ENCODE assay signal across 19 cellular contexts in genomic region chr10:126222736-126223511, GRCh38.
A peak's percentile ranks its signal among the peaks of the same experiment; 100 is the strongest.
DNase-seq lines count a peak whose midpoint lies in the region; ATAC-seq, FAIRE-seq and TF ChIP-seq lines count a peak whose summit lies in the region.
"Had no signal": no experiment of that assay in that cellular context is flagged by ENCODE, and none has a peak within 500 bp of the region (broad histone marks: within the 10 kb centered on the region; RNA-seq: fewer than 3 reads in every experiment).

No MANE protein-coding gene starts in this region.

- DNase-seq in HCEC 1CT (peak; percentile 33), astrocyte (ENCODE audit: low read depth) (peak; percentile 78), foreskin fibroblast (peak; percentile 30 to 69), cerebellum (ENCODE audit: low spot score) (no peak)
- no peak for DNase-seq in activated naive CD4-positive, alpha-beta T cell treated with anti-CD3 and anti-CD28 coated beads, Interleukin-2, amount 10 ng/mL, durations not matched to agents 7 days and 5 days
- DNase-seq in activated T-helper 2 cell treated with anti-CD3 and anti-CD28 coated beads, Interferon-gamma antibody, Interleukin-2, Interleukin-4, amounts not matched to agents 10 μg/mL and 5 μg/mL and 100 μg/mL, durations not matched to agents 14 hours and 24 hours and 36 hours (ENCODE audit: low spot score) = no peak
- DNase-seq: activated naive CD8-positive, alpha-beta T cell treated with anti-CD3 and anti-CD28 coated beads, Interleukin-2, amount 50 U/mL, for 24 hours; NCI-H1436 treated with DMSO at 0.1 percent for 48 hours; NCI-H82; occipital lobe; sigmoid colon; stimulated activated CD4-positive, alpha-beta T cell treated with anti-CD3 and anti-CD28 coated beads, Interleukin-2, amount 100 ng/mL, for 48 hours had no signal

- no peaks in the 10 kb centered on the region for H3K9me3 Mint-ChIP-seq in astrocyte (ENCODE audit: unreplicated experiment)
- H3K9me3 Mint-ChIP-seq in activated naive CD4-positive, alpha-beta T cell treated with anti-CD3 and anti-CD28 coated beads, Interleukin-2, amount 10 ng/mL, durations not matched to agents 7 days and 5 days = no peaks in the 10 kb centered on the region
- no peaks in the 10 kb centered on the region for H3K9me3 Mint-ChIP-seq in activated T-helper 2 cell treated with anti-CD3 and anti-CD28 coated beads, Interferon-gamma antibody, Interleukin-2, Interleukin-4, amounts not matched to agents 10 μg/mL and 5 μg/mL and 100 μg/mL, durations not matched to agents 14 hours and 24 hours and 36 hours
- H3K9me3 Mint-ChIP-seq: activated naive CD8-positive, alpha-beta T cell treated with anti-CD3 and anti-CD28 coated beads, Interleukin-2, amount 50 U/mL, for 24 hours; T-helper 2 cell treated with Interferon-gamma antibody and Interleukin-4, amounts not matched to agents 5 μg/mL and 100 μg/mL, for 36 hours had no signal

- peak overlapping the region; percentile 10 for H3K4me2 ChIP-seq in astrocyte (ENCODE audit: low read length)
- H3K4me2 ChIP-seq in skeletal muscle satellite cell (ENCODE audit: low read length) = peak overlapping the region; percentile 33

- H3K4me1 Mint-ChIP-seq in astrocyte (ENCODE audit: low read depth, unreplicated experiment) = peaks cover 22% of the 10 kb centered on the region
- no peaks in the 10 kb centered on the region for H3K4me1 Mint-ChIP-seq in activated naive CD4-positive, alpha-beta T cell treated with anti-CD3 and anti-CD28 coated beads, Interleukin-2, amount 10 ng/mL, durations not matched to agents 7 days and 5 days
- H3K4me1 Mint-ChIP-seq in activated T-helper 2 cell treated with anti-CD3 and anti-CD28 coated beads, Interferon-gamma antibody, Interleukin-2, Interleukin-4, amounts not matched to agents 10 μg/mL and 5 μg/mL and 100 μg/mL, durations not matched to agents 14 hours and 24 hours and 36 hours (ENCODE audit: low read depth) = no peaks in the 10 kb centered on the region
- H3K4me1 Mint-ChIP-seq: activated naive CD8-positive, alpha-beta T cell treated with anti-CD3 and anti-CD28 coated beads, Interleukin-2, amount 50 U/mL, for 24 hours; B cell had no signal

- intact Hi-C loops in activated T-helper 2 cell treated with anti-CD3 and anti-CD28 coated beads, Interferon-gamma antibody, Interleukin-2, Interleukin-4, amounts not matched to agents 10 μg/mL and 5 μg/mL and 100 μg/mL, durations not matched to agents 14 hours and 24 hours and 36 hours (cut with micrococcal nuclease) = no loop called here

- peaks cover 87% of the 10 kb centered on the region for H3K79me2 ChIP-seq in astrocyte (ENCODE audit: insufficient read depth, low read length)

- peaks cover 27% of the 10 kb centered on the region for H3K4me1 ChIP-seq in astrocyte (ENCODE audit: insufficient read depth, low read length)
- peaks cover 33% of the 10 kb centered on the region for H3K4me1 ChIP-seq in skeletal muscle satellite cell (ENCODE audit: control insufficient read depth, insufficient read depth, low read length)
- H3K4me1 ChIP-seq: sigmoid colon had no signal

- H3K4me3 Mint-ChIP-seq in astrocyte (ENCODE audit: unreplicated experiment) = no peak overlapping the region
- H3K4me3 Mint-ChIP-seq in activated naive CD4-positive, alpha-beta T cell treated with anti-CD3 and anti-CD28 coated beads, Interleukin-2, amount 10 ng/mL, durations not matched to agents 7 days and 5 days = no peak overlapping the region
- no peak overlapping the region for H3K4me3 Mint-ChIP-seq in activated T-helper 2 cell treated with anti-CD3 and anti-CD28 coated beads, Interferon-gamma antibody, Interleukin-2, Interleukin-4, amounts not matched to agents 10 μg/mL and 5 μg/mL and 100 μg/mL, durations not matched to agents 14 hours and 24 hours and 36 hours (ENCODE audit: low read depth)
- H3K4me3 Mint-ChIP-seq: activated naive CD8-positive, alpha-beta T cell treated with anti-CD3 and anti-CD28 coated beads, Interleukin-2, amount 50 U/mL, for 24 hours; B cell; T-helper 2 cell treated with Interferon-gamma antibody and Interleukin-4, amounts not matched to agents 5 μg/mL and 100 μg/mL, for 36 hours had no signal

- peak overlapping the region; percentile 8 for H3K9ac ChIP-seq in astrocyte (ENCODE audit: low read length)
- H3K9ac ChIP-seq in skeletal muscle satellite cell (ENCODE audit: low read depth, low read length) = peak overlapping the region; percentile 67

- no peak for ATAC-seq in HG03342 (IDR thresholded peaks at IDR 0.05; ENCODE audit: unreplicated experiment)
- ATAC-seq: activated naive CD8-positive, alpha-beta T cell treated with anti-CD3 and anti-CD28 coated beads, Interleukin-2, amount 50 U/mL, for 24 hours had no signal

- peak; percentile 39 for FAIRE-seq in astrocyte (lab: Jason Lieb, UNC)
- FAIRE-seq: colon, endometrium, frontal cortex had no signal

- peaks cover 10% of the 10 kb centered on the region for H3K36me3 Mint-ChIP-seq in astrocyte (ENCODE audit: low read depth, unreplicated experiment)
- no peaks in the 10 kb centered on the region for H3K36me3 Mint-ChIP-seq in activated naive CD4-positive, alpha-beta T cell treated with anti-CD3 and anti-CD28 coated beads, Interleukin-2, amount 10 ng/mL, durations not matched to agents 7 days and 5 days
- H3K36me3 Mint-ChIP-seq in activated T-helper 2 cell treated with anti-CD3 and anti-CD28 coated beads, Interferon-gamma antibody, Interleukin-2, Interleukin-4, amounts not matched to agents 10 μg/mL and 5 μg/mL and 100 μg/mL, durations not matched to agents 14 hours and 24 hours and 36 hours (ENCODE audit: low read depth) = no peaks in the 10 kb centered on the region

- H2AFZ ChIP-seq in astrocyte (ENCODE audit: low read depth, low read length) = no peak overlapping the region

- H3K36me3 ChIP-seq in astrocyte (ENCODE audit: insufficient read depth, low read length) (peaks cover 2% of the 10 kb centered on the region), skeletal muscle satellite cell (ENCODE audit: insufficient read depth, low read length) (no peaks in the 10 kb centered on the region)
- H3K36me3 ChIP-seq: sigmoid colon had no signal

- no peaks in the 10 kb centered on the region for H3K27me3 ChIP-seq in astrocyte (ENCODE audit: insufficient read depth, low read length)
- H3K27me3 ChIP-seq in skeletal muscle satellite cell (ENCODE audit: control insufficient read depth, insufficient read depth, low read length) = no peaks in the 10 kb centered on the region
- H3K27me3 ChIP-seq: sigmoid colon had no signal

- H3K9me3 ChIP-seq in astrocyte (ENCODE audit: insufficient read depth, low read depth, low read length) = no peaks in the 10 kb centered on the region
- no peaks in the 10 kb centered on the region for H3K9me3 ChIP-seq in skeletal muscle satellite cell (replicated peaks; ENCODE audit: low read length)
- H3K9me3 ChIP-seq: sigmoid colon had no signal

- no peaks in the 10 kb centered on the region for H4K20me1 ChIP-seq in astrocyte (ENCODE audit: insufficient read depth, low read length)

- no peak overlapping the region for H3K27ac Mint-ChIP-seq in astrocyte (ENCODE audit: unreplicated experiment)
- no peak overlapping the region for H3K27ac Mint-ChIP-seq in activated naive CD4-positive, alpha-beta T cell treated with anti-CD3 and anti-CD28 coated beads, Interleukin-2, amount 10 ng/mL, durations not matched to agents 7 days and 5 days
- no peak overlapping the region for H3K27ac Mint-ChIP-seq in activated T-helper 2 cell treated with anti-CD3 and anti-CD28 coated beads, Interferon-gamma antibody, Interleukin-2, Interleukin-4, amounts not matched to agents 10 μg/mL and 5 μg/mL and 100 μg/mL, durations not matched to agents 14 hours and 24 hours and 36 hours
- H3K27ac Mint-ChIP-seq: activated naive CD8-positive, alpha-beta T cell treated with anti-CD3 and anti-CD28 coated beads, Interleukin-2, amount 50 U/mL, for 24 hours; B cell; T-helper 2 cell treated with Interferon-gamma antibody and Interleukin-4, amounts not matched to agents 5 μg/mL and 100 μg/mL, for 36 hours had no signal

- H3K4me3 ChIP-seq in astrocyte (ENCODE audit: insufficient read depth, low read depth, low read length) (no peak overlapping the region), foreskin fibroblast (ENCODE audit: low read depth in 1 of 2, low read length in 2 of 2) (no peak overlapping the region), skeletal muscle satellite cell (ENCODE audit: low read length) (no peak overlapping the region)
- H3K4me3 ChIP-seq: sigmoid colon had no signal

- TF ChIP-seq CTCF in astrocyte (IDR thresholded peaks at IDR 0.05; ENCODE audit: insufficient read depth, low read depth, low read length) = no peak
- no peak for TF ChIP-seq CTCF in foreskin fibroblast (IDR thresholded peaks at IDR 0.05; ENCODE audit: low read depth, low read length)

- H3K27me3 Mint-ChIP-seq in astrocyte (ENCODE audit: low read depth, unreplicated experiment) = no peaks in the 10 kb centered on the region
- no peaks in the 10 kb centered on the region for H3K27me3 Mint-ChIP-seq in activated naive CD4-positive, alpha-beta T cell treated with anti-CD3 and anti-CD28 coated beads, Interleukin-2, amount 10 ng/mL, durations not matched to agents 7 days and 5 days
- H3K27me3 Mint-ChIP-seq in activated T-helper 2 cell treated with anti-CD3 and anti-CD28 coated beads, Interferon-gamma antibody, Interleukin-2, Interleukin-4, amounts not matched to agents 10 μg/mL and 5 μg/mL and 100 μg/mL, durations not matched to agents 14 hours and 24 hours and 36 hours (ENCODE audit: low read depth) = no peaks in the 10 kb centered on the region
- H3K27me3 Mint-ChIP-seq: activated naive CD8-positive, alpha-beta T cell treated with anti-CD3 and anti-CD28 coated beads, Interleukin-2, amount 50 U/mL, for 24 hours; B cell had no signal

- peak overlapping the region; percentile 27 for H3K27ac ChIP-seq in astrocyte (ENCODE audit: low read depth, low read length)
- H3K27ac ChIP-seq: sigmoid colon had no signal

- CTCF ChIA-PET in activated naive CD4-positive, alpha-beta T cell treated with anti-CD3 and anti-CD28 coated beads, Interleukin-2, amount 10 ng/mL, durations not matched to agents 7 days and 5 days (lab: Charles Lee) = no interaction called here

Comparison
In these comparisons a context has a peak if more than half of its experiments do, and no peak if none do; other contexts are left out.
1. DNase-seq: peak in HCEC 1CT (single experiment), astrocyte (single experiment) and foreskin fibroblast (2 of 2); none in activated naive CD4-positive, alpha-beta T cell treated with anti-CD3 and anti-CD28 coated beads, Interleukin-2, amount 10 ng/mL, durations not matched to agents 7 days and 5 days (single experiment), cerebellum (single experiment) and activated T-helper 2 cell treated with anti-CD3 and anti-CD28 coated beads, Interferon-gamma antibody, Interleukin-2, Interleukin-4, amounts not matched to agents 10 μg/mL and 5 μg/mL and 100 μg/mL, durations not matched to agents 14 hours and 24 hours and 36 hours (single experiment).